In genomic region chr9:90894956-90895687, GRCh38 we compare ENCODE assay signal across 9 cellular contexts.
A peak's percentile ranks its signal among the peaks of the same experiment; 100 is the strongest.
DNase-seq lines count a peak whose midpoint lies in the region; ATAC-seq and TF ChIP-seq lines count a peak whose summit lies in the region.
"Had no signal": no experiment of that assay in that cellular context is flagged by ENCODE, and none has a peak within 500 bp of the region (broad histone marks: within the 10 kb centered on the region; RNA-seq: fewer than 3 reads in every experiment).

No MANE protein-coding gene starts in this region.

- no peak overlapping the region for H3K27ac Mint-ChIP-seq in CD8-positive, alpha-beta T cell

- H3K36me3 Mint-ChIP-seq in CD8-positive, alpha-beta T cell, result no peaks in the 10 kb centered on the region

- no peaks in the 10 kb centered on the region for H3K4me1 ChIP-seq in CD8-positive, alpha-beta T cell (ENCODE audit: insufficient read depth, low read length)
- peaks cover 5% of the 10 kb centered on the region for H3K4me1 ChIP-seq in mesendoderm (ENCODE audit: control insufficient read depth, low read depth, low read length)

- H2BK15ac ChIP-seq in mesendoderm (replicated peaks; ENCODE audit: low read depth), result no peak overlapping the region

- CTCF ChIA-PET in CD8-positive, alpha-beta T cell (lab: Charles Lee), result no interaction called here
- CTCF ChIA-PET in HEK293T (lab: Yijun Ruan, JAX), result no interaction called here

- no peaks in the 10 kb centered on the region for H3K79me1 ChIP-seq in mesendoderm (ENCODE audit: low read length)

- H3K9ac ChIP-seq in mesendoderm (ENCODE audit: low read length), result no peak overlapping the region

- POLR2A ChIA-PET in CD8-positive, alpha-beta T cell (lab: Charles Lee), result no interaction called here
- POLR2A ChIA-PET in HEK293T (lab: Yijun Ruan, JAX), result no interaction called here

- DNase-seq in CD8-positive, alpha-beta T cell, result no peak
- DNase-seq in HEK293T (ENCODE audit: extremely low spot score), result peak; percentile 53
- DNase-seq in astrocyte of the cerebellum (ENCODE audit: low read depth), result no peak
- peak; percentile 33 for DNase-seq in mesendoderm
- DNase-seq in NCI-H2107 (lab: John Stamatoyannopoulos, UW), result no peak
- no peak for DNase-seq in kidney tubule cell (ENCODE audit: low spot score)
- no peak for DNase-seq in GM19240 (ENCODE audit: insufficient read length, low spot score)
- DNase-seq in stimulated activated CD4-positive, alpha-beta T cell treated with anti-CD3 and anti-CD28 coated beads, Interleukin-4, amount 100 ng/mL, for 4 hours, result no peak
- DNase-seq: NCI-H1417 had no signal

- H3K9me3 ChIP-seq in CD8-positive, alpha-beta T cell (ENCODE audit: low read length), result no peaks in the 10 kb centered on the region

- H3K23ac ChIP-seq in mesendoderm (ENCODE audit: low read length), result no peak overlapping the region

- H3K4ac ChIP-seq in mesendoderm (ENCODE audit: low read depth, low read length), result no peak overlapping the region

- no peaks in the 10 kb centered on the region for H3K79me2 ChIP-seq in mesendoderm (ENCODE audit: control insufficient read depth, insufficient read depth, low read length)

- no peak overlapping the region for H2AK5ac ChIP-seq in mesendoderm (ENCODE audit: low read length)

- no peaks in the 10 kb centered on the region for H3K4me1 Mint-ChIP-seq in CD8-positive, alpha-beta T cell (ENCODE audit: low read depth)

- peak; percentile 15 for TF ChIP-seq CTCF in CD8-positive, alpha-beta T cell (IDR thresholded peaks at IDR 0.05)
- peak; percentile 52 for TF ChIP-seq CTCF in astrocyte of the cerebellum (IDR thresholded peaks at IDR 0.05; ENCODE audit: low read depth, low read length, missing control alignments)

- intact Hi-C loops in CD8-positive, alpha-beta T cell (cut with DNase I, micrococcal nuclease), result no loop called here

- H4K5ac ChIP-seq in mesendoderm (ENCODE audit: low read length), result no peak overlapping the region

- H3K27me3 ChIP-seq in CD8-positive, alpha-beta T cell (ENCODE audit: insufficient read depth, low read length), result no peaks in the 10 kb centered on the region
- no peaks in the 10 kb centered on the region for H3K27me3 ChIP-seq in mesendoderm (ENCODE audit: insufficient read depth, low read length, poor library complexity)

- H3K4me3 Mint-ChIP-seq in CD8-positive, alpha-beta T cell, result no peak overlapping the region

- H3K27me3 Mint-ChIP-seq in CD8-positive, alpha-beta T cell (ENCODE audit: low read depth), result peaks cover 2% of the 10 kb centered on the region

- WGBS in mesendoderm (ENCODE audit: extremely low coverage, insufficient coverage, low lambda C conversion rate), result no CpG with 5 or more reads among the region's 16 CpGs

- no peak overlapping the region for H3K27ac ChIP-seq in CD8-positive, alpha-beta T cell (ENCODE audit: low read depth, low read length)
- H3K27ac ChIP-seq in mesendoderm (ENCODE audit: low read depth, low read length), result no peak overlapping the region

- H3K4me3 ChIP-seq in CD8-positive, alpha-beta T cell (ENCODE audit: low read depth, low read length), result no peak overlapping the region
- H3K4me3 ChIP-seq in astrocyte of the cerebellum (ENCODE audit: low read depth, low read length), result no peak overlapping the region
- no peak overlapping the region for H3K4me3 ChIP-seq in mesendoderm (ENCODE audit: low read length)

- H3K4me2 ChIP-seq in mesendoderm (ENCODE audit: low read length), result no peak overlapping the region

- H2BK5ac ChIP-seq in mesendoderm (ENCODE audit: low read length), result no peak overlapping the region

- in situ Hi-C loops in astrocyte of the cerebellum (cut with HindIII; ENCODE audit: low sequenced_read_pairs), result no loop called here

- no peak overlapping the region for H2BK120ac ChIP-seq in mesendoderm (ENCODE audit: low read depth, low read length)

- no peaks in the 10 kb centered on the region for H3K9me3 Mint-ChIP-seq in CD8-positive, alpha-beta T cell

- ATAC-seq in CD8-positive, alpha-beta T cell, result no peak

- H3K56ac ChIP-seq in mesendoderm (ENCODE audit: low read length), result no peak overlapping the region

- H3K36me3 ChIP-seq in CD8-positive, alpha-beta T cell (ENCODE audit: insufficient read depth, low read length), result no peaks in the 10 kb centered on the region
- no peaks in the 10 kb centered on the region for H3K36me3 ChIP-seq in mesendoderm (ENCODE audit: control insufficient read depth, insufficient read depth, low read length)

- H3K18ac ChIP-seq in mesendoderm (ENCODE audit: low read length), result no peak overlapping the region

- no peak overlapping the region for H4K8ac ChIP-seq in mesendoderm (ENCODE audit: low read depth, low read length)

TF ChIP-seq in HEK293T, 16 proteins besides CTCF, POLR2A, EP300 and RAD21:
- TF ChIP-seq ELF4 (IDR thresholded peaks at IDR 0.05), result no peak
- no peak for TF ChIP-seq SUZ12 (IDR thresholded peaks at IDR 0.05)
- TF ChIP-seq FOXK2 (IDR thresholded peaks at IDR 0.05), result no peak
- TF ChIP-seq LEF1 (IDR thresholded peaks at IDR 0.05; ENCODE audit: borderline replicate concordance), result no peak
- TF ChIP-seq ARNT (IDR thresholded peaks at IDR 0.05), result no peak
- no peak for TF ChIP-seq L3MBTL2 (conservative IDR thresholded peaks at IDR 0.05)
- TF ChIP-seq ZNF384 (IDR thresholded peaks at IDR 0.05), result no peak
- no peak for TF ChIP-seq HDGF (IDR thresholded peaks at IDR 0.05; ENCODE audit: borderline replicate concordance)
- TF ChIP-seq FOXA1 (IDR thresholded peaks at IDR 0.05), result no peak
- no peak for TF ChIP-seq PKNOX1 (IDR thresholded peaks at IDR 0.05)
- TF ChIP-seq NFRKB (IDR thresholded peaks at IDR 0.05), result no peak
- TF ChIP-seq TARDBP (IDR thresholded peaks at IDR 0.05), result no peak
- TF ChIP-seq SP1 (IDR thresholded peaks at IDR 0.05), result no peak
- no peak for TF ChIP-seq CTBP1 (IDR thresholded peaks at IDR 0.05; ENCODE audit: borderline replicate concordance)
- TF ChIP-seq FOXM1 (IDR thresholded peaks at IDR 0.05; ENCODE audit: borderline replicate concordance), result no peak
- TF ChIP-seq BHLHE40 (IDR thresholded peaks at IDR 0.05; ENCODE audit: borderline replicate concordance), result no peak

Comparison
In these comparisons a context has a peak if more than half of its experiments do, and no peak if none do; other contexts are left out.
1. DNase-seq: peak in HEK293T (single experiment) and mesendoderm (single experiment); none in CD8-positive, alpha-beta T cell (0 of 7), astrocyte of the cerebellum (single experiment), NCI-H2107 (single experiment), kidney tubule cell (single experiment), GM19240 (single experiment) and stimulated activated CD4-positive, alpha-beta T cell treated with anti-CD3 and anti-CD28 coated beads, Interleukin-4, amount 100 ng/mL, for 4 hours (0 of 2).